12 cellular contexts compared by ENCODE assay signal in genomic region chr10:22902147-22902546, GRCh38. TPM values are rescaled to one million over a fixed set of nuclear protein-coding genes. Genes with fewer than 3 reads are reported as not detected.
"Had no signal": no experiment of that assay in that cellular context is flagged by ENCODE, and none has a peak within 500 bp of the region (broad histone marks: within the 10 kb centered on the region; RNA-seq: fewer than 3 reads in every experiment).

No MANE protein-coding gene starts in this region.

RNA-seq across cellular contexts. Expression of gene ARMC3, which starts 25.7 kb away (rescaled TPM):
- total RNA-seq: activated naive CD4-positive, alpha-beta T cell treated with anti-CD3 and anti-CD28 coated beads for 36 hours; activated naive CD4-positive, alpha-beta T cell treated with anti-CD3 and anti-CD28 coated beads, Interleukin-2, amount 50 U/mL, for 72 hours; activated naive CD8-positive, alpha-beta T cell treated with anti-CD3 and anti-CD28 coated beads, Interleukin-2, amount 10 ng/mL, durations not matched to agents 7 days and 5 days; activated T-cell treated with anti-CD3 and anti-CD28 coated beads, Interleukin-2, amount 50 U/mL, for 4 hours; activated T-cell treated with anti-CD3 and anti-CD28 coated beads, Interleukin-2, amount 50 U/mL, for 72 hours; activated T-helper 1 cell treated with anti-CD3 and anti-CD28 coated beads, Interleukin-12 subunit alpha, Interleukin-12 subunit beta, Interleukin-2, Interleukin-4 antibody, amounts not matched to agents 30 ng/mL and 10 ng/mL and 1 ng/mL, durations not matched to agents 14 hours and 24 hours and 36 hours; activated T-helper 17 cell treated with anti-CD3 and anti-CD28 coated beads, Interleukin-2, amount 50 U/mL, for 72 hours; activated T-helper 2 cell treated with anti-CD3 and anti-CD28 coated beads, Interferon-gamma antibody, Interleukin-2, Interleukin-4, amounts not matched to agents 10 μg/mL and 5 μg/mL and 100 μg/mL, durations not matched to agents 14 hours and 24 hours and 36 hours; adrenal gland; aorta; ascending aorta; cardiac muscle cell had no signal
- polyA plus RNA-seq: adrenal gland, cardiac muscle cell had no signal
